10 cellular contexts compared by ENCODE assay signal in the genomic region with DNA sequence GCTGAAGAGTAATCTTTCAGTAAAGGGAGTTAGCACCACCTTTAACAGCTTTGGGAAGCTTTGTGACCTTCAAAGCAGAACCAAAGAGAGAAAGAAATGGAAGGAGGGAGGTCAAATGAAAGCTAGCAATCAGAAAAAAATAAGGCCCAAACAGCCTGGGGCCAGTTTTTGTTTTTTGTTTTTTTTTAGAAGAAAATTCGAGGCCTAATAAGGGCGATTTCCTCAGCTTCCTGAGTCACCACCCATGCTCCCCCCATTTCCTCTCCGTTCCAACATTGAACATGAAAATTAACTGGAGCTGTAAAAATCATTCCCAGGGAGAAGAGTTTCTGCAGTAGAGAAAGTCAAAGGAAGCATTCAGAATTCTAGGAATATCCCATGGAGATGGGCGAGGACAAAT.
DNase-seq lines count a peak whose midpoint lies in the region; ATAC-seq, FAIRE-seq and TF ChIP-seq lines count a peak whose summit lies in the region.
"Had no signal": no experiment of that assay in that cellular context is flagged by ENCODE, and none has a peak within 500 bp of the region (broad histone marks: within the 10 kb centered on the region; RNA-seq: fewer than 3 reads in every experiment).

No MANE protein-coding gene starts in this region.

- H3K9me3 ChIP-seq in right atrium auricular region, result peaks cover 0 to 5% of the 10 kb centered on the region in 2 donors
- H3K9me3 ChIP-seq in transverse colon, result no peaks in the 10 kb centered on the region

- no peak for ATAC-seq in activated CD8-positive, alpha-beta memory T cell treated with anti-CD3 and anti-CD28 coated beads, Interleukin-2, amount 10 ng/mL, durations not matched to agents 7 days and 5 days
- no peak for ATAC-seq in activated CD8-positive, alpha-beta T cell treated with anti-CD3 and anti-CD28 coated beads, Interleukin-2, amount 10 ng/mL, durations not matched to agents 7 days and 5 days

- POLR2A ChIA-PET in activated CD8-positive, alpha-beta T cell treated with anti-CD3 and anti-CD28 coated beads, Interleukin-2, amount 10 ng/mL, durations not matched to agents 7 days and 5 days (lab: Charles Lee), result no interaction called here

- no peaks in the 10 kb centered on the region for H3K4me1 ChIP-seq in right atrium auricular region
- no peaks in the 10 kb centered on the region for H3K4me1 ChIP-seq in transverse colon

- H3K27ac Mint-ChIP-seq in activated CD8-positive, alpha-beta memory T cell treated with anti-CD3 and anti-CD28 coated beads, Interleukin-2, amount 10 ng/mL, durations not matched to agents 7 days and 5 days, result peak overlapping the region; percentile 91
- H3K27ac Mint-ChIP-seq in activated CD8-positive, alpha-beta T cell treated with anti-CD3 and anti-CD28 coated beads, Interleukin-2, amount 10 ng/mL, durations not matched to agents 7 days and 5 days, result peak overlapping the region; percentile 81

- in situ Hi-C loops in transverse colon (cut with MboI; ENCODE audit: low pct_ligation_motif_present in 1 of 4, low pct_unique_long_range_greater_than_20kb in 1 of 4, low sequenced_read_pairs in 3 of 4), result no loop called here

- no peak overlapping the region for H3K4me3 ChIP-seq in right atrium auricular region
- no peak overlapping the region for H3K4me3 ChIP-seq in transverse colon

- peaks cover 2% of the 10 kb centered on the region for H3K27me3 Mint-ChIP-seq in activated CD8-positive, alpha-beta memory T cell treated with anti-CD3 and anti-CD28 coated beads, Interleukin-2, amount 10 ng/mL, durations not matched to agents 7 days and 5 days
- H3K27me3 Mint-ChIP-seq in activated CD8-positive, alpha-beta T cell treated with anti-CD3 and anti-CD28 coated beads, Interleukin-2, amount 10 ng/mL, durations not matched to agents 7 days and 5 days (ENCODE audit: low read depth), result no peaks in the 10 kb centered on the region

- WGBS in transverse colon (ENCODE audit: low coverage in 1 of 2), 2 donors, result 0 to 36% methylated on average over 2 to 4 of the region's 4 CpGs

- H3K36me3 ChIP-seq in right atrium auricular region (no peaks in the 10 kb centered on the region), transverse colon (no peaks in the 10 kb centered on the region)

- no peak for FAIRE-seq in HTR-8/SVneo (lab: Jason Lieb, UNC)

- intact Hi-C loops in transverse colon (cut with DNase I; ENCODE audit: low total_unique reads), result no loop called here

- CTCF ChIA-PET in activated CD8-positive, alpha-beta memory T cell treated with anti-CD3 and anti-CD28 coated beads, Interleukin-2, amount 10 ng/mL, durations not matched to agents 7 days and 5 days (lab: Charles Lee), result interaction anchor here (0.9 kb wide), 1 partner anchor 67 kb away, joined by 3 read pairs; no protein-coding TSS in a partner anchor
- CTCF ChIA-PET in activated CD8-positive, alpha-beta T cell treated with anti-CD3 and anti-CD28 coated beads, Interleukin-2, amount 10 ng/mL, durations not matched to agents 7 days and 5 days (lab: Charles Lee), result interaction anchor here (0.5 to 1.4 kb wide), 3 partner anchors 16 to 32 kb away, joined by 3 to 4 read pairs (median 3); no protein-coding TSS in a partner anchor

- H3K4me3 Mint-ChIP-seq in activated CD8-positive, alpha-beta memory T cell treated with anti-CD3 and anti-CD28 coated beads, Interleukin-2, amount 10 ng/mL, durations not matched to agents 7 days and 5 days, result peak overlapping the region; percentile 51
- peak overlapping the region; percentile 57 for H3K4me3 Mint-ChIP-seq in activated CD8-positive, alpha-beta T cell treated with anti-CD3 and anti-CD28 coated beads, Interleukin-2, amount 10 ng/mL, durations not matched to agents 7 days and 5 days

- H3K36me3 Mint-ChIP-seq in activated CD8-positive, alpha-beta memory T cell treated with anti-CD3 and anti-CD28 coated beads, Interleukin-2, amount 10 ng/mL, durations not matched to agents 7 days and 5 days, result peaks cover 20% of the 10 kb centered on the region
- H3K36me3 Mint-ChIP-seq in activated CD8-positive, alpha-beta T cell treated with anti-CD3 and anti-CD28 coated beads, Interleukin-2, amount 10 ng/mL, durations not matched to agents 7 days and 5 days (ENCODE audit: low read depth), result peaks cover 29% of the 10 kb centered on the region

- TF ChIP-seq CTCF in right atrium auricular region (IDR thresholded peaks at IDR 0.05) (no peak), transverse colon (IDR thresholded peaks at IDR 0.05) (no peak)

- TF ChIP-seq POLR2A in transverse colon (IDR thresholded peaks at IDR 0.05), result no peak

- H3K4me1 Mint-ChIP-seq in activated CD8-positive, alpha-beta memory T cell treated with anti-CD3 and anti-CD28 coated beads, Interleukin-2, amount 10 ng/mL, durations not matched to agents 7 days and 5 days, result peaks cover 70% of the 10 kb centered on the region
- peaks cover 73% of the 10 kb centered on the region for H3K4me1 Mint-ChIP-seq in activated CD8-positive, alpha-beta T cell treated with anti-CD3 and anti-CD28 coated beads, Interleukin-2, amount 10 ng/mL, durations not matched to agents 7 days and 5 days (ENCODE audit: low read depth)

- no peak for DNase-seq in activated CD8-positive, alpha-beta memory T cell treated with anti-CD3 and anti-CD28 coated beads, Interleukin-2, amount 10 ng/mL, durations not matched to agents 7 days and 5 days
- DNase-seq in activated CD8-positive, alpha-beta memory T cell treated with anti-CD3 and anti-CD28 coated beads for 24 hours, result no peak
- DNase-seq in activated CD8-positive, alpha-beta T cell treated with anti-CD3 and anti-CD28 coated beads, Interleukin-2, amount 10 ng/mL, durations not matched to agents 7 days and 5 days, result no peak
- DNase-seq in right atrium auricular region (ENCODE audit: low spot score) (no peak), transverse colon (no peak), HTR-8/SVneo (ENCODE audit: insufficient read length, low spot score) (no peak), DMS53 (lab: John Stamatoyannopoulos, UW) (no peak)
- no peak for DNase-seq in activated CD4-positive, CD25-positive, alpha-beta regulatory T cell treated with anti-CD3 and anti-CD28 coated beads, Interleukin-2, amount 50 U/mL, for 72 hours
- DNase-seq: activated CD4-positive, alpha-beta T cell treated with anti-CD3 and anti-CD28 coated beads, Interleukin-2, amount 50 U/mL, for 1 hour; AML-193 had no signal

- H3K9me3 Mint-ChIP-seq in activated CD8-positive, alpha-beta memory T cell treated with anti-CD3 and anti-CD28 coated beads, Interleukin-2, amount 10 ng/mL, durations not matched to agents 7 days and 5 days (ENCODE audit: low read depth), result no peaks in the 10 kb centered on the region
- H3K9me3 Mint-ChIP-seq in activated CD8-positive, alpha-beta T cell treated with anti-CD3 and anti-CD28 coated beads, Interleukin-2, amount 10 ng/mL, durations not matched to agents 7 days and 5 days (ENCODE audit: insufficient read depth), result no peaks in the 10 kb centered on the region

- no peaks in the 10 kb centered on the region for H3K27me3 ChIP-seq in right atrium auricular region
- H3K27me3 ChIP-seq in transverse colon, result no peaks in the 10 kb centered on the region

- no peak for TF ChIP-seq EP300 in transverse colon (IDR thresholded peaks at IDR 0.05; ENCODE audit: low read depth)

- H3K27ac ChIP-seq in right atrium auricular region (peak overlapping the region; percentile 14 to 51), transverse colon (peak overlapping the region; percentile 28 to 66 (median 40))
